11 cellular contexts compared by ENCODE assay signal in genomic region chr9:116471093-116471906, GRCh38.
DNase-seq lines count a peak whose midpoint lies in the region; ATAC-seq and TF ChIP-seq lines count a peak whose summit lies in the region.
"Had no signal": no experiment of that assay in that cellular context is flagged by ENCODE, and none has a peak within 500 bp of the region (broad histone marks: within the 10 kb centered on the region; RNA-seq: fewer than 3 reads in every experiment).

No MANE protein-coding gene starts in this region.

- TF ChIP-seq CTCF in chondrocyte (IDR thresholded peaks at IDR 0.05), result no peak

- H3K36me3 ChIP-seq in HUES48 (ENCODE audit: control insufficient read depth, insufficient read depth, low read length) (no peaks in the 10 kb centered on the region), iPS-18a (ENCODE audit: control insufficient read depth, low read depth, low read length) (no peaks in the 10 kb centered on the region)

- H3K27ac ChIP-seq in HUES48 (ENCODE audit: low read depth, low read length) (peak overlapping the region; percentile 98), iPS-18a (ENCODE audit: low read length) (peak overlapping the region; percentile 90)

- peak overlapping the region; percentile 28 for H3K4me3 Mint-ChIP-seq in chondrocyte (ENCODE audit: unreplicated experiment)

- no peaks in the 10 kb centered on the region for H3K27me3 ChIP-seq in HUES48 (ENCODE audit: control insufficient read depth, insufficient read depth, low read length)
- H3K27me3 ChIP-seq in iPS-18a (ENCODE audit: control insufficient read depth, insufficient read depth, low read length), result no peaks in the 10 kb centered on the region

- DNase-seq in chondrocyte (ENCODE audit: low spot score) (no peak), skeletal muscle cell (ENCODE audit: low read depth) (peak; percentile 80), NCI-H510A (lab: John Stamatoyannopoulos, UW) (no peak), HT-29 (ENCODE audit: low spot score) (no peak), NK-92 (lab: John Stamatoyannopoulos, UW; ENCODE audit: unreplicated experiment) (no peak)
- DNase-seq: DMS153, NCI-H146 had no signal

- H3K4me3 ChIP-seq in HUES48 (ENCODE audit: low read depth, low read length), result peak overlapping the region; percentile 31
- H3K4me3 ChIP-seq in iPS-18a (ENCODE audit: low read length), result peak overlapping the region; percentile 36
- no peak overlapping the region for H3K4me3 ChIP-seq in skeletal muscle cell (ENCODE audit: low read depth, low read length)

- peak overlapping the region; percentile 95 for H3K27ac Mint-ChIP-seq in chondrocyte (ENCODE audit: unreplicated experiment)

- H3K9ac ChIP-seq in HUES48 (ENCODE audit: low read depth, low read length) (peak overlapping the region; percentile 27), iPS-18a (ENCODE audit: low read length) (peak overlapping the region; percentile 43)

- H3K9me3 Mint-ChIP-seq in chondrocyte (ENCODE audit: low read depth), result no peaks in the 10 kb centered on the region

- H3K27me3 Mint-ChIP-seq in chondrocyte (ENCODE audit: low read depth), result no peaks in the 10 kb centered on the region

- H3K9me3 ChIP-seq in HUES48 (ENCODE audit: control insufficient read depth, insufficient read depth, low read length) (no peaks in the 10 kb centered on the region), iPS-18a (ENCODE audit: control insufficient read depth, low read depth, low read length) (no peaks in the 10 kb centered on the region)

- H3K36me3 Mint-ChIP-seq in chondrocyte (ENCODE audit: low read depth), result no peaks in the 10 kb centered on the region

- H3K4me1 Mint-ChIP-seq in chondrocyte (ENCODE audit: low read depth), result peaks cover 58% of the 10 kb centered on the region

- ATAC-seq in GM18505 (IDR thresholded peaks at IDR 0.05; ENCODE audit: unreplicated experiment), result no peak
- ATAC-seq: esophagus mucosa had no signal

- TF ChIP-seq POLR2A in GM18505 (IDR thresholded peaks at IDR 0.05; ENCODE audit: borderline replicate concordance, extremely low read depth, insufficient read depth, insufficient read length), result no peak

- H3K4me1 ChIP-seq in HUES48 (ENCODE audit: control insufficient read depth, insufficient read depth, low read length), result peaks cover 38% of the 10 kb centered on the region
- peaks cover 27% of the 10 kb centered on the region for H3K4me1 ChIP-seq in iPS-18a (ENCODE audit: control insufficient read depth, low read depth, low read length)
